In the genomic region with DNA sequence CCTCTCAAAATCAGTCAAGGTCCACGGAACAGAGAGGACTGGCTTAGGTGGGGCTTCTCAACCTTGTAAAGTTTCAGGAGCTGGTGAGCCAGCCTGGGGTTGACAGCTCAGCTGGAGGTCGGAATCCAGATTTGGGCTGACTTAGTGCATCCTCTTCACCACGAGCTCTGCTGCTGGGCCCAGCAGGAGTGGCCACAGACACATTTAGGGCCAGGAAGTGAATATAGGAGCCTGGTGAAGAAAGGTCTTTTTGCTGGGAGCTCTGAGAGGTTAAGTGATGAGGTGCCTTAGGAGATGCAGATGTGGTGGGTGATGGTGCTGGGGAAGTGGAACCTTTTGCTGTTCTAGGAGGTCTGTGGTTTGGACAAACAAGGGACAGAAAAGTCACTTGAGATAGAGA, we compare ENCODE assay signal across 29 cellular contexts. TPM values are rescaled to one million over a fixed set of nuclear protein-coding genes. Genes with fewer than 3 reads are reported as not detected.
DNase-seq lines count a peak whose midpoint lies in the region; ATAC-seq, FAIRE-seq and TF ChIP-seq lines count a peak whose summit lies in the region.
"Had no signal": no experiment of that assay in that cellular context is flagged by ENCODE, and none has a peak within 500 bp of the region (broad histone marks: within the 10 kb centered on the region; RNA-seq: fewer than 3 reads in every experiment).

No MANE protein-coding gene starts in this region.

- ATAC-seq in stimulated activated naive CD8-positive, alpha-beta T cell treated with anti-CD3 and anti-CD28 coated beads, Interleukin-15, Interleukin-2, amounts not matched to agents 100 U/mL and 50 U/mL, for 24 hours: no peak
- no peak for ATAC-seq in activated T-helper 17 cell treated with anti-CD3 and anti-CD28 coated beads, Interleukin-2, amount 50 U/mL, for 72 hours (replicated peaks)
- no peak for ATAC-seq in naive thymus-derived CD4-positive, alpha-beta T cell
- no peak for ATAC-seq in GM21825 (IDR thresholded peaks at IDR 0.05; ENCODE audit: unreplicated experiment)
- ATAC-seq: K562 had no signal

- no peak overlapping the region for H3K4me3 Mint-ChIP-seq in stimulated activated naive CD8-positive, alpha-beta T cell treated with anti-CD3 and anti-CD28 coated beads, Interleukin-15, Interleukin-2, amounts not matched to agents 100 ng/mL and 50 ng/mL, for 24 hours
- H3K4me3 Mint-ChIP-seq in activated T-helper 17 cell treated with anti-CD3 and anti-CD28 coated beads, Interleukin-2, amount 50 U/mL, for 72 hours: no peak overlapping the region
- no peak overlapping the region for H3K4me3 Mint-ChIP-seq in naive thymus-derived CD4-positive, alpha-beta T cell
- no peak overlapping the region for H3K4me3 Mint-ChIP-seq in type B pancreatic cell
- H3K4me3 Mint-ChIP-seq: HFFc6 had no signal

- FAIRE-seq in GM12892 (lab: Jason Lieb, UNC): no peak
- FAIRE-seq: HTR-8/SVneo, K562 had no signal

- no peaks in the 10 kb centered on the region for H3K27me3 Mint-ChIP-seq in stimulated activated naive CD8-positive, alpha-beta T cell treated with anti-CD3 and anti-CD28 coated beads, Interleukin-15, Interleukin-2, amounts not matched to agents 100 ng/mL and 50 ng/mL, for 24 hours
- no peaks in the 10 kb centered on the region for H3K27me3 Mint-ChIP-seq in activated T-helper 17 cell treated with anti-CD3 and anti-CD28 coated beads, Interleukin-2, amount 50 U/mL, for 72 hours
- no peaks in the 10 kb centered on the region for H3K27me3 Mint-ChIP-seq in naive thymus-derived CD4-positive, alpha-beta T cell
- no peaks in the 10 kb centered on the region for H3K27me3 Mint-ChIP-seq in type B pancreatic cell

- H3K4me3 ChIP-seq in naive thymus-derived CD4-positive, alpha-beta T cell (ENCODE audit: low read length): no peak overlapping the region
- H3K4me3 ChIP-seq: HAP-1, K562, SJSA1 had no signal

- no peaks in the 10 kb centered on the region for H3K9me3 ChIP-seq in naive thymus-derived CD4-positive, alpha-beta T cell (ENCODE audit: control insufficient read depth in 2 of 3, low read length in 3 of 3)
- H3K9me3 ChIP-seq: HAP-1, SJSA1 had no signal

- H3K27ac ChIP-seq in naive thymus-derived CD4-positive, alpha-beta T cell (ENCODE audit: low read depth, low read length): no peak overlapping the region
- H3K27ac ChIP-seq: C4-2B, SJSA1 had no signal

- peaks cover 0 to 68% (median 7%) of the 10 kb centered on the region in 3 experiments for H3K36me3 ChIP-seq in naive thymus-derived CD4-positive, alpha-beta T cell (ENCODE audit: control insufficient read depth in 2 of 3, insufficient read depth in 3 of 3, low read length in 3 of 3)

- POLR2A ChIA-PET in naive thymus-derived CD4-positive, alpha-beta T cell (lab: Charles Lee): interaction anchor here (1.1 kb wide), 1 partner anchor 9 kb away, joined by 3 read pairs; no protein-coding TSS in a partner anchor

- no peaks in the 10 kb centered on the region for H3K27me3 ChIP-seq in naive thymus-derived CD4-positive, alpha-beta T cell (ENCODE audit: control insufficient read depth in 2 of 2, insufficient read depth in 2 of 2, low read length in 2 of 2)
- H3K27me3 ChIP-seq: SJSA1 had no signal

- no peaks in the 10 kb centered on the region for H3K4me1 ChIP-seq in naive thymus-derived CD4-positive, alpha-beta T cell (ENCODE audit: control insufficient read depth in 2 of 2, insufficient read depth in 2 of 2, low read length in 2 of 2)
- H3K4me1 ChIP-seq: HAP-1, SJSA1 had no signal

- intact Hi-C loops in naive thymus-derived CD4-positive, alpha-beta T cell (cut with micrococcal nuclease): no loop called here

- no peak for DNase-seq in stimulated activated naive CD8-positive, alpha-beta T cell treated with anti-CD3 and anti-CD28 coated beads, Interleukin-15, Interleukin-2, amounts not matched to agents 100 U/mL and 50 U/mL, for 24 hours
- no peak for DNase-seq in naive thymus-derived CD4-positive, alpha-beta T cell
- peak; percentile 10 for DNase-seq in type B pancreatic cell (ENCODE audit: extremely low spot score, unreplicated experiment)
- DNase-seq in GM12892 (ENCODE audit: insufficient read length): no peak
- no peak for DNase-seq in NCI-H2029 treated with DMSO at 0.1 percent for 48 hours (lab: John Stamatoyannopoulos, UW)
- DNase-seq: DMS153; GOT3; HFFc6; MV-4-11; NCI-H1105; NCI-H1436 treated with DMSO at 0.1 percent for 48 hours; NCI-H187 treated with DMSO at 0.1 percent for 48 hours; NCI-H2107; NCI-H524; NCI-H82; NK-92 treated with Interleukin-12 subunit alpha and Interleukin-12 subunit beta, amount 100 ng/mL, for 24 hours; Right ventricle myocardium superior; RPMI8226 had no signal

- H3K4me1 Mint-ChIP-seq in stimulated activated naive CD8-positive, alpha-beta T cell treated with anti-CD3 and anti-CD28 coated beads, Interleukin-15, Interleukin-2, amounts not matched to agents 100 ng/mL and 50 ng/mL, for 24 hours (ENCODE audit: low read depth): peaks cover 11% of the 10 kb centered on the region
- H3K4me1 Mint-ChIP-seq in activated T-helper 17 cell treated with anti-CD3 and anti-CD28 coated beads, Interleukin-2, amount 50 U/mL, for 72 hours: peaks cover 11% of the 10 kb centered on the region
- H3K4me1 Mint-ChIP-seq in naive thymus-derived CD4-positive, alpha-beta T cell: peaks cover 0 to 26% (median 13%) of the 10 kb centered on the region in 7 donors
- H3K4me1 Mint-ChIP-seq in type B pancreatic cell (ENCODE audit: unreplicated experiment): no peaks in the 10 kb centered on the region

- H3K36me3 Mint-ChIP-seq in stimulated activated naive CD8-positive, alpha-beta T cell treated with anti-CD3 and anti-CD28 coated beads, Interleukin-15, Interleukin-2, amounts not matched to agents 100 ng/mL and 50 ng/mL, for 24 hours (ENCODE audit: low read depth): peaks cover 69% of the 10 kb centered on the region
- H3K36me3 Mint-ChIP-seq in activated T-helper 17 cell treated with anti-CD3 and anti-CD28 coated beads, Interleukin-2, amount 50 U/mL, for 72 hours (ENCODE audit: low read depth): peaks cover 88% of the 10 kb centered on the region
- peaks cover 19 to 37% (median 20%) of the 10 kb centered on the region in 5 donors for H3K36me3 Mint-ChIP-seq in naive thymus-derived CD4-positive, alpha-beta T cell
- H3K36me3 Mint-ChIP-seq in type B pancreatic cell: peaks cover 23% of the 10 kb centered on the region

- H3K27ac Mint-ChIP-seq in stimulated activated naive CD8-positive, alpha-beta T cell treated with anti-CD3 and anti-CD28 coated beads, Interleukin-15, Interleukin-2, amounts not matched to agents 100 ng/mL and 50 ng/mL, for 24 hours: peak overlapping the region; percentile 48
- H3K27ac Mint-ChIP-seq in activated T-helper 17 cell treated with anti-CD3 and anti-CD28 coated beads, Interleukin-2, amount 50 U/mL, for 72 hours: peak overlapping the region; percentile 86
- peak overlapping the region in 5 of 9 donors; percentile 19 to 83 (median 41) for H3K27ac Mint-ChIP-seq in naive thymus-derived CD4-positive, alpha-beta T cell
- H3K27ac Mint-ChIP-seq in type B pancreatic cell: no peak overlapping the region
- H3K27ac Mint-ChIP-seq: HFFc6 had no signal

- no peak for TF ChIP-seq CTCF in type B pancreatic cell (conservative IDR thresholded peaks at IDR 0.05)

- TF ChIP-seq POLR2A in GM12892 (IDR thresholded peaks at IDR 0.05; ENCODE audit: low read depth, low read length): no peak

- no peaks in the 10 kb centered on the region for H3K9me3 Mint-ChIP-seq in stimulated activated naive CD8-positive, alpha-beta T cell treated with anti-CD3 and anti-CD28 coated beads, Interleukin-15, Interleukin-2, amounts not matched to agents 100 ng/mL and 50 ng/mL, for 24 hours
- H3K9me3 Mint-ChIP-seq in activated T-helper 17 cell treated with anti-CD3 and anti-CD28 coated beads, Interleukin-2, amount 50 U/mL, for 72 hours: no peaks in the 10 kb centered on the region
- no peaks in the 10 kb centered on the region for H3K9me3 Mint-ChIP-seq in naive thymus-derived CD4-positive, alpha-beta T cell
- no peaks in the 10 kb centered on the region for H3K9me3 Mint-ChIP-seq in type B pancreatic cell
- H3K9me3 Mint-ChIP-seq: HFFc6 had no signal

- CTCF ChIA-PET in naive thymus-derived CD4-positive, alpha-beta T cell (lab: Charles Lee): interaction anchor here (1.4 kb wide), 1 partner anchor 19 kb away, joined by 4 read pairs; no protein-coding TSS in a partner anchor

RNA-seq across cellular contexts. Expression of gene MMD2, which starts 39.3 kb away (rescaled TPM):
- not detected for total RNA-seq in activated T-helper 17 cell treated with anti-CD3 and anti-CD28 coated beads, Interleukin-2, amount 50 U/mL, for 72 hours
- total RNA-seq in naive thymus-derived CD4-positive, alpha-beta T cell: not detected
- polyA plus RNA-seq in naive thymus-derived CD4-positive, alpha-beta T cell: not detected
- not detected in 2 replicates for total RNA-seq in type B pancreatic cell (ENCODE audit: low replicate concordance)
- polyA plus RNA-seq in GM12892 (2012; ENCODE audit: missing spikeins): not detected
- total RNA-seq: A673, HFFc6, K562, LHCN-M2, MCF 10A, Right ventricle myocardium superior, SJSA1 had no signal
- polyA plus RNA-seq: K562 had no signal

RNA-seq across cellular contexts. Expression of gene RBAK, which starts 47.4 kb away (rescaled TPM):
- total RNA-seq in activated T-helper 17 cell treated with anti-CD3 and anti-CD28 coated beads, Interleukin-2, amount 50 U/mL, for 72 hours: 10 to 100 TPM; 12.5 to 29.1 TPM
- 10 to 100 TPM; 11.8 to 21.8 (median 17.5) TPM for total RNA-seq in naive thymus-derived CD4-positive, alpha-beta T cell
- 1 to 10 TPM; 4.1 to 4.8 TPM for polyA plus RNA-seq in naive thymus-derived CD4-positive, alpha-beta T cell
- total RNA-seq in type B pancreatic cell (ENCODE audit: low replicate concordance): 15.5 and 15.9 TPM in 2 replicates
- polyA plus RNA-seq in GM12892 (2012; ENCODE audit: missing spikeins): 6.4 TPM
